26 cellular contexts compared by ENCODE assay signal in the genomic region with DNA sequence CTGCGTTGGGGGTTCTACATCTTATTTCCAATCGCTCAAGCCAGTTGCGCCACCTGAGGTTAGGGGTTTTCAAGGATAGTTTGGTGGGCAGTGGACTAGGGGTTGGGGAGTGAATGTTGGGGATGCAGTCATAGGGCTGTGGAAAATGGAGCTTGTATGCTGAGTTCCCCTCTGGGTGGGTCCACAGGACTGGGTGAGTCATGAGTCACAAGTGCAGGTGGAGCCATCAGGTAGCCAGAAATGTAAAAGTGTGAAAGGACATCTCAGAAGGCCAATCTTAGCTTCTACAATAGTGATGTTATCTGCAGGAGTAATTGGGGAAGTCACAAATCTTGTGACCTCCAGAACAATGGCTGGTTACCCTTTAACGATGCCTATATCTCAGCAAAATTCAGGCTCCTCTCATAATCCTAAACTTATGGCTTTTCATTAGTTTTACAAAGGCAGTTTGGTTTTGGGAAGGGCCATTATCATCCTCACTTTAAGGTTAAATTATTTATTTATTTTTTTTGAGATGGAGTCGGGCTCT.
"Had no signal": no experiment of that assay in that cellular context is flagged by ENCODE, and none has a peak within 500 bp of the region (broad histone marks: within the 10 kb centered on the region; RNA-seq: fewer than 3 reads in every experiment).

No MANE protein-coding gene starts in this region.

- H3K4me3 Mint-ChIP-seq: naive B cell; natural killer cell treated with Interleukin-12 subunit alpha and Interleukin-12 subunit beta and Interleukin-15 and Interleukin-18, amount 100 ng/mL, for 72 hours; neural crest cell; stimulated activated naive CD8-positive, alpha-beta T cell treated with anti-CD3 and anti-CD28 coated beads, Interleukin-15, amount 100 ng/mL, for 72 hours had no signal

- H3K36me3 Mint-ChIP-seq: naive B cell; natural killer cell treated with Interleukin-12 subunit alpha and Interleukin-12 subunit beta and Interleukin-15 and Interleukin-18, amount 100 ng/mL, for 72 hours had no signal

- H3K27me3 ChIP-seq: dorsolateral prefrontal cortex, esophagus muscularis mucosa, foreskin keratinocyte, gastroesophageal sphincter, heart left ventricle, hepatocyte, neutrophil, pancreas, right atrium auricular region, suprapubic skin had no signal

- H3K9me3 Mint-ChIP-seq: naive B cell; natural killer cell treated with Interleukin-12 subunit alpha and Interleukin-12 subunit beta and Interleukin-15 and Interleukin-18, amount 100 ng/mL, for 72 hours; neural crest cell; stimulated activated naive CD8-positive, alpha-beta T cell treated with anti-CD3 and anti-CD28 coated beads, Interleukin-15, amount 100 ng/mL, for 72 hours had no signal

- DNase-seq: dorsolateral prefrontal cortex; effector CD4-positive, alpha-beta T cell; foreskin keratinocyte; heart left ventricle; kidney glomerular epithelial cell; left ventricle myocardium superior; lower lobe of right lung; naive B cell; pancreas; stimulated activated CD4-positive, alpha-beta T cell treated with anti-CD3 and anti-CD28 coated beads, Interleukin-12 subunit alpha, Interleukin-12 subunit beta, amount 100 ng/mL, for 4 hours; stimulated activated CD4-positive, alpha-beta T cell treated with anti-CD3 and anti-CD28 coated beads, Interleukin-1b, Interleukin-23, amount 100 ng/mL, for 48 hours; stimulated activated CD4-positive, alpha-beta T cell treated with anti-CD3 and anti-CD28 coated beads, Interleukin-4, amount 100 ng/mL, for 1 hour; stimulated activated CD8-positive, alpha-beta memory T cell treated with anti-CD3 and anti-CD28 coated beads, Interleukin-4, amount 100 ng/mL, for 48 hours; stimulated activated naive CD4-positive, alpha-beta T cell; stimulated activated naive CD8-positive, alpha-beta T cell treated with anti-CD3 and anti-CD28 coated beads, Interleukin-15, amount 100 ng/mL, for 72 hours had no signal

- H3K27ac ChIP-seq: dorsolateral prefrontal cortex, epithelial cell of prostate, esophagus muscularis mucosa, foreskin keratinocyte, gastroesophageal sphincter, heart left ventricle, hepatocyte, lower lobe of right lung, neutrophil, pancreas, right atrium auricular region, suprapubic skin had no signal

- H3K9me3 ChIP-seq: esophagus muscularis mucosa, gastroesophageal sphincter, heart left ventricle, lower lobe of right lung, neutrophil, pancreas, right atrium auricular region, suprapubic skin had no signal

- H3K27ac Mint-ChIP-seq: naive B cell; natural killer cell treated with Interleukin-12 subunit alpha and Interleukin-12 subunit beta and Interleukin-15 and Interleukin-18, amount 100 ng/mL, for 72 hours; stimulated activated naive CD8-positive, alpha-beta T cell treated with anti-CD3 and anti-CD28 coated beads, Interleukin-15, amount 100 ng/mL, for 72 hours had no signal

- H3K4me3 ChIP-seq: dorsolateral prefrontal cortex, esophagus muscularis mucosa, gastroesophageal sphincter, heart left ventricle, hepatocyte, lower lobe of right lung, pancreas, right atrium auricular region, smooth muscle cell, suprapubic skin had no signal

- ATAC-seq: foreskin keratinocyte; gastroesophageal sphincter; heart left ventricle; left ventricle myocardium superior; lower lobe of right lung; natural killer cell treated with Interleukin-12 subunit alpha and Interleukin-12 subunit beta and Interleukin-15 and Interleukin-18, amount 100 ng/mL, for 72 hours; pancreas; sciatic nerve; stimulated activated naive CD8-positive, alpha-beta T cell treated with anti-CD3 and anti-CD28 coated beads, Interleukin-15, amount 100 ng/mL, for 72 hours had no signal

- H3K36me3 ChIP-seq: esophagus muscularis mucosa, gastroesophageal sphincter, heart left ventricle, lower lobe of right lung, neutrophil, pancreas, right atrium auricular region, suprapubic skin had no signal

- H3K4me1 Mint-ChIP-seq: naive B cell; neural crest cell; stimulated activated naive CD8-positive, alpha-beta T cell treated with anti-CD3 and anti-CD28 coated beads, Interleukin-15, amount 100 ng/mL, for 72 hours had no signal

- H3K4me1 ChIP-seq: esophagus muscularis mucosa, foreskin keratinocyte, gastroesophageal sphincter, heart left ventricle, lower lobe of right lung, pancreas, right atrium auricular region, suprapubic skin had no signal

- H3K27me3 Mint-ChIP-seq: naive B cell; natural killer cell treated with Interleukin-12 subunit alpha and Interleukin-12 subunit beta and Interleukin-15 and Interleukin-18, amount 100 ng/mL, for 72 hours; stimulated activated naive CD8-positive, alpha-beta T cell treated with anti-CD3 and anti-CD28 coated beads, Interleukin-15, amount 100 ng/mL, for 72 hours had no signal

- H3K79me2 ChIP-seq: hepatocyte had no signal

- H3K4me2 ChIP-seq: hepatocyte, smooth muscle cell had no signal
